Comparison of ENCODE assay signal across 18 cellular contexts in genomic region chr2:32895424-32895823, GRCh38.
"Had no signal": no experiment of that assay in that cellular context is flagged by ENCODE, and none has a peak within 500 bp of the region (broad histone marks: within the 10 kb centered on the region; RNA-seq: fewer than 3 reads in every experiment).

No MANE protein-coding gene starts in this region.

- ATAC-seq: gastrocnemius medialis; heart right ventricle; naive thymus-derived CD4-positive, alpha-beta T cell; sciatic nerve; stimulated activated naive B cell treated with anti-CD40 and anti-IgM and Interleukin-4, amounts not matched to agents 10 μg/mL and 1 μg/mL and 100 μg/mL, for 72 hours had no signal

- DNase-seq: colonic mucosa; dorsolateral prefrontal cortex; effector CD8-positive, alpha-beta T cell; gastrocnemius medialis; heart right ventricle; hypothalamus; kidney glomerular epithelial cell; naive thymus-derived CD4-positive, alpha-beta T cell; posterior cingulate gyrus; stimulated activated CD4-positive, alpha-beta T cell treated with anti-CD3 and anti-CD28 coated beads, Interleukin-2, amount 100 ng/mL, for 24 hours; stimulated activated CD4-positive, alpha-beta T cell treated with anti-CD3 and anti-CD28 coated beads, Interleukin-4, amount 100 ng/mL, for 4 hours; stimulated activated naive B cell treated with anti-CD40 and anti-IgM and Interleukin-4, amounts not matched to agents 10 μg/mL and 1 μg/mL and 100 μg/mL, for 72 hours; thyroid gland had no signal

- H3K27ac Mint-ChIP-seq: stimulated activated naive B cell treated with anti-CD40 and anti-IgM and Interleukin-4, amounts not matched to agents 10 μg/mL and 1 μg/mL and 100 μg/mL, for 72 hours; type B pancreatic cell had no signal

- H3K4me3 Mint-ChIP-seq: stimulated activated naive B cell treated with anti-CD40 and anti-IgM and Interleukin-4, amounts not matched to agents 10 μg/mL and 1 μg/mL and 100 μg/mL, for 72 hours; type B pancreatic cell had no signal

- H3K4me1 ChIP-seq: colonic mucosa, gastrocnemius medialis, suprapubic skin, thyroid gland had no signal

- H3K9me3 ChIP-seq: colonic mucosa, neutrophil, suprapubic skin, thyroid gland had no signal

- H3K27me3 ChIP-seq: colonic mucosa, gastrocnemius medialis, heart right ventricle, neutrophil, thyroid gland had no signal

- H3K27ac ChIP-seq: colonic mucosa, dorsolateral prefrontal cortex, gastrocnemius medialis, heart right ventricle, neutrophil, skin epidermis, suprapubic skin, thyroid gland had no signal

- H3K4me3 ChIP-seq: colonic mucosa, dorsolateral prefrontal cortex, gastrocnemius medialis, heart right ventricle, skin epidermis, suprapubic skin, thyroid gland had no signal

- H3K36me3 ChIP-seq: colonic mucosa, gastrocnemius medialis, heart right ventricle, neutrophil, suprapubic skin, thyroid gland had no signal
